Comparison of ENCODE assay signal across 8 cellular contexts in the genomic region with DNA sequence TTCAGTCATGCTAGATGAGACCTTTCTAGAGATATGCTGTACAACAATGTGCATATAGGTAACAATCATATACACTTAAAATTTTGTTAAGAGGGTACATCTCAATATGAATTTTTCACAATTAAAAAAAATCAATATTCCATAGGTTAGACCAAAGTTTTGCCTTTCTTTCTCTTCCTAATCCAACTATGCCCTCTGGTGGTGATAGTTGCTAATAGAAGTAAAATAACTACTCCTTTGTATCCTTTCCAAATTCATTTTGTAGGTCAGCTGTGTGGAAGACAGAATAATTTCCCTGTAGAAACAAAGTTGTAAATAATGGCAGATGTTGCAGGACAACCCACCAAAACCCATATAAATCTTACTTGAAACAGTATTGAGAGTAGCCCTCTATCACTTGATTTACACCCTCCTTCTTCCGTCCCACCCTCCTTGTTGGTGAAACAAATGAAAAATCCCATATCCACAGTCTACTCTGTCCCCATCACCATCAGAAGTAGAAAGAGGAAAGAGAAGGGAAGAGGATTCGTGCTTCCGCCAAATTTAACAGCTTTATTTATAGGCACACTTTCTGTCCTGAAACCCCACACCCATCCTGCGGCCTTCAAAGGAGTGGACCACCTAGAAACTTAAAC. TPM values are rescaled to one million over a fixed set of nuclear protein-coding genes. Genes with fewer than 3 reads are reported as not detected.
A peak's percentile ranks its signal among the peaks of the same experiment; 100 is the strongest.
DNase-seq lines count a peak whose midpoint lies in the region; ATAC-seq, FAIRE-seq and TF ChIP-seq lines count a peak whose summit lies in the region.

No MANE protein-coding gene starts in this region.

- H3K27ac ChIP-seq in AG04450 (ENCODE audit: low read depth, low read length) (no peak overlapping the region), ascending aorta (no peak overlapping the region), hepatocyte (no peak overlapping the region)

- no peaks in the 10 kb centered on the region for H3K9me2 ChIP-seq in hepatocyte (replicated peaks; ENCODE audit: insufficient read depth)

- peak; percentile 51 for FAIRE-seq in GM19239 (lab: Jason Lieb, UNC)

- H3K27ac Mint-ChIP-seq in stimulated activated effector memory CD8-positive, alpha-beta T cell treated with anti-CD3 and anti-CD28 coated beads, Interleukin-12 subunit alpha, Interleukin-12 subunit beta, amount 100 ng/mL, for 72 hours: peak overlapping the region; percentile 23

- H3K36me3 ChIP-seq in ascending aorta (no peaks in the 10 kb centered on the region), hepatocyte (replicated peaks; ENCODE audit: insufficient read depth, low read depth) (no peaks in the 10 kb centered on the region)

- no peaks in the 10 kb centered on the region for H3K9me3 Mint-ChIP-seq in stimulated activated effector memory CD8-positive, alpha-beta T cell treated with anti-CD3 and anti-CD28 coated beads, Interleukin-12 subunit alpha, Interleukin-12 subunit beta, amount 100 ng/mL, for 72 hours

- H3K4me3 Mint-ChIP-seq in stimulated activated effector memory CD8-positive, alpha-beta T cell treated with anti-CD3 and anti-CD28 coated beads, Interleukin-12 subunit alpha, Interleukin-12 subunit beta, amount 100 ng/mL, for 72 hours: no peak overlapping the region

- no peaks in the 10 kb centered on the region for H3K9me3 ChIP-seq in AG04450 (ENCODE audit: control insufficient read depth, insufficient read depth, low read length)
- H3K9me3 ChIP-seq in ascending aorta: no peaks in the 10 kb centered on the region
- H3K9me3 ChIP-seq in hepatocyte (ENCODE audit: low read depth): no peaks in the 10 kb centered on the region

- H3K79me2 ChIP-seq in hepatocyte: no peaks in the 10 kb centered on the region

- H3K4me1 ChIP-seq in ascending aorta (peaks cover 0 to 9% of the 10 kb centered on the region in 2 donors), hepatocyte (ENCODE audit: insufficient read depth) (no peaks in the 10 kb centered on the region)

- DNase-seq in AG04450 (ENCODE audit: low read depth, low spot score) (peak; percentile 27), GM19239 (ENCODE audit: insufficient read length, low spot score) (no peak), NCI-H2171 (lab: John Stamatoyannopoulos, UW) (peak; percentile 61), ascending aorta (ENCODE audit: low spot score in 2 of 2) (no peak), hepatocyte (ENCODE audit: low spot score) (peak; percentile 80), D341Med (ENCODE audit: low spot score) (no peak)
- DNase-seq in stimulated activated effector memory CD8-positive, alpha-beta T cell treated with anti-CD3 and anti-CD28 coated beads, Interleukin-12 subunit alpha, Interleukin-12 subunit beta, amount 100 ng/mL, for 72 hours (ENCODE audit: low spot score in 2 of 2): no peak

- ATAC-seq in stimulated activated effector memory CD8-positive, alpha-beta T cell treated with anti-CD3 and anti-CD28 coated beads, Interleukin-12 subunit alpha, Interleukin-12 subunit beta, amount 100 ng/mL, for 72 hours: no peak
- no peak for ATAC-seq in GM18909 (IDR thresholded peaks at IDR 0.05; ENCODE audit: poor library complexity, unreplicated experiment)

- CTCF ChIA-PET in AG04450 (lab: Charles Lee): interaction anchor here (0.6 to 6.1 kb wide), 25 partner anchors 12 to 454 kb away, joined by 3 to 95 read pairs (median 4); partner anchors contain the start of gene SRGAP1

- intact Hi-C loops in ascending aorta (cut with DNase I): loop anchor here (1.0 to 10.0 kb wide), 4 partner anchors 416 to 1151 kb away; partner anchors contain the start of gene DPY19L2

- TF ChIP-seq CTCF in AG04450 (IDR thresholded peaks at IDR 0.05; ENCODE audit: low read depth, low read length): peak; percentile 67
- TF ChIP-seq CTCF in ascending aorta (IDR thresholded peaks at IDR 0.05): peak; percentile 44 to 74 (median 59)
- TF ChIP-seq CTCF in hepatocyte (IDR thresholded peaks at IDR 0.05; ENCODE audit: poor library complexity): peak; percentile 74

- H3K36me3 Mint-ChIP-seq in stimulated activated effector memory CD8-positive, alpha-beta T cell treated with anti-CD3 and anti-CD28 coated beads, Interleukin-12 subunit alpha, Interleukin-12 subunit beta, amount 100 ng/mL, for 72 hours: no peaks in the 10 kb centered on the region

- no peaks in the 10 kb centered on the region for H3K4me1 Mint-ChIP-seq in stimulated activated effector memory CD8-positive, alpha-beta T cell treated with anti-CD3 and anti-CD28 coated beads, Interleukin-12 subunit alpha, Interleukin-12 subunit beta, amount 100 ng/mL, for 72 hours

- no peak overlapping the region for H3K4me2 ChIP-seq in hepatocyte

- POLR2A ChIA-PET in AG04450 (lab: Yijun Ruan, JAX): no interaction called here

- H3K4me3 ChIP-seq in AG04450 (ENCODE audit: low read depth, low read length) (no peak overlapping the region), ascending aorta (no peak overlapping the region), hepatocyte (no peak overlapping the region)

- H4K20me1 ChIP-seq in hepatocyte (ENCODE audit: insufficient read depth, poor library complexity, severe bottlenecking): no peaks in the 10 kb centered on the region

- no peaks in the 10 kb centered on the region for H3K27me3 ChIP-seq in AG04450 (ENCODE audit: control insufficient read depth, insufficient read depth, low read length)
- H3K27me3 ChIP-seq in ascending aorta: no peaks in the 10 kb centered on the region
- H3K27me3 ChIP-seq in hepatocyte: no peaks in the 10 kb centered on the region

- WGBS in hepatocyte (ENCODE audit: low lambda C conversion rate, missing lambda C conversion rate): 84% methylated on average over 4 of the region's 4 CpGs

- H2AFZ ChIP-seq in hepatocyte: no peak overlapping the region

RNA-seq across cellular contexts. Expression of gene KICS2, which starts 34.2 kb away (rescaled TPM):
- polyA plus RNA-seq in AG04450 (2011; rRNA removed) (2.6 and 3.3 TPM in 2 replicates), hepatocyte (1.3 and 1.6 TPM in 2 replicates)
- polyA minus RNA-seq in AG04450 (2011; rRNA and poly(A)+ RNA removed): 4.6 and 5.2 TPM in 2 replicates
- total RNA-seq in ascending aorta (0.75 TPM), hepatocyte (6.3 and 6.8 TPM in 2 replicates)

Comparison
In these comparisons a context has a peak if more than half of its experiments do, and no peak if none do; other contexts are left out.
1. DNase-seq: peak in AG04450 (single experiment), NCI-H2171 (single experiment) and hepatocyte (single experiment); none in GM19239 (single experiment), ascending aorta (0 of 2), stimulated activated effector memory CD8-positive, alpha-beta T cell treated with anti-CD3 and anti-CD28 coated beads, Interleukin-12 subunit alpha, Interleukin-12 subunit beta, amount 100 ng/mL, for 72 hours (0 of 2) and D341Med (single experiment).
2. Peak in every context shown above with its lines, with median percentiles within 50 percentile points of each other: CTCF ChIP-seq.